In the genomic region with DNA sequence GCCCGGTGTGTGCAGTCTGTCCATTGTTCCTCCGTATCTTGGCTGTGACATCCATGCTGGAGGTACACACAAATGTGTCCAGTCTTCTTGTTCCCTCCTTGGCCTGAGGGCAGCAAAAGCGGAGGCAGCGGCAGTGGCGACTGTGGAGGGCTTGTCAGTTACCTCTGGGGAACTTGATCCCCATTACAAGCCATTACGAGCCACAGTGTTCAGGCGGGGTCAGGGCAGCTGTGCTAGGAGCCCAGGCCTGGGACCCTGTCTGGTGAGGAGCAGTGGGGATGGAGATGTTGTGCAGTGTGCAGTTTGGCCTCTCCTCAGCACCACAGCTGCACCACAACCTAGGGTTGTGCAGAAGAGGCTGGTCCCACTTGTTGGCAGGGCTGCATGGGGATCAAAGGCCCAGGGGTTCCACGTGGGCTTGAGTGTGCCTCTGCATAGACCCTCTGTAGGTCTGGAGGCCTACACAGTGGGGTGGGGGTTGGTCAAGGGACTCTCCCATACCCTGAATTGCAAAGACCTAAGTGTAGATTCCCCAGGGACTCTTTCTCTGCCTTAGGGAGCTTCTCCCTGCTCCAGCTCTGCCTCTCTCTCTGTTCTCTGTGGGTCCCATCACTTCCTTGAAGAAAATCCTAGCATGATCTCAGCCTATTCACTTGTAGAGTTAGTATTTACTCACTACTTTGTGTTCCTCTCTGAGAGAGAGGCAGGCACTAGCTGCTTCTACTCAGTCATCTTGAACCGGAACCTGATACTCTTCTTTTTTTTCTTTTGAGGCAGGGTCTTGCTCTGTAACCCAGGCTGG, we compare ENCODE assay signal across 3 cellular contexts.
TF ChIP-seq lines count a peak whose summit lies in the region.

No MANE protein-coding gene starts in this region.

TF ChIP-seq in SK-N-SH, 30 proteins besides CTCF, POLR2A, EP300 and RAD21 (continued from another document and continues in another):
- TF ChIP-seq, protein P1, sequence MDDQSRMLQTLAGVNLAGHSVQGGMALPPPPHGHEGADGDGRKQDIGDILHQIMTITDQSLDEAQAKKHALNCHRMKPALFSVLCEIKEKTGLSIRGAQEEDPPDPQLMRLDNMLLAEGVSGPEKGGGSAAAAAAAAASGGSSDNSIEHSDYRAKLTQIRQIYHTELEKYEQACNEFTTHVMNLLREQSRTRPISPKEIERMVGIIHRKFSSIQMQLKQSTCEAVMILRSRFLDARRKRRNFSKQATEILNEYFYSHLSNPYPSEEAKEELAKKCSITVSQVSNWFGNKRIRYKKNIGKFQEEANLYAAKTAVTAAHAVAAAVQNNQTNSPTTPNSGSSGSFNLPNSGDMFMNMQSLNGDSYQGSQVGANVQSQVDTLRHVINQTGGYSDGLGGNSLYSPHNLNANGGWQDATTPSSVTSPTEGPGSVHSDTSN (IDR thresholded peaks at IDR 0.05), result no peak
- TF ChIP-seq YY1 (IDR thresholded peaks at IDR 0.05; ENCODE audit: low read depth), result no peak
- no peak for TF ChIP-seq NRF1 (IDR thresholded peaks at IDR 0.05; ENCODE audit: low read depth, low read length)
- TF ChIP-seq ZBTB33 (IDR thresholded peaks at IDR 0.05; ENCODE audit: borderline replicate concordance, low read depth), result no peak
- TF ChIP-seq, protein P2, sequence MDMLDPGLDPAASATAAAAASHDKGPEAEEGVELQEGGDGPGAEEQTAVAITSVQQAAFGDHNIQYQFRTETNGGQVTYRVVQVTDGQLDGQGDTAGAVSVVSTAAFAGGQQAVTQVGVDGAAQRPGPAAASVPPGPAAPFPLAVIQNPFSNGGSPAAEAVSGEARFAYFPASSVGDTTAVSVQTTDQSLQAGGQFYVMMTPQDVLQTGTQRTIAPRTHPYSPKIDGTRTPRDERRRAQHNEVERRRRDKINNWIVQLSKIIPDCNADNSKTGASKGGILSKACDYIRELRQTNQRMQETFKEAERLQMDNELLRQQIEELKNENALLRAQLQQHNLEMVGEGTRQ (IDR thresholded peaks at IDR 0.05; ENCODE audit: borderline replicate concordance, low read depth, low read length), result no peak
- TF ChIP-seq, protein P3, sequence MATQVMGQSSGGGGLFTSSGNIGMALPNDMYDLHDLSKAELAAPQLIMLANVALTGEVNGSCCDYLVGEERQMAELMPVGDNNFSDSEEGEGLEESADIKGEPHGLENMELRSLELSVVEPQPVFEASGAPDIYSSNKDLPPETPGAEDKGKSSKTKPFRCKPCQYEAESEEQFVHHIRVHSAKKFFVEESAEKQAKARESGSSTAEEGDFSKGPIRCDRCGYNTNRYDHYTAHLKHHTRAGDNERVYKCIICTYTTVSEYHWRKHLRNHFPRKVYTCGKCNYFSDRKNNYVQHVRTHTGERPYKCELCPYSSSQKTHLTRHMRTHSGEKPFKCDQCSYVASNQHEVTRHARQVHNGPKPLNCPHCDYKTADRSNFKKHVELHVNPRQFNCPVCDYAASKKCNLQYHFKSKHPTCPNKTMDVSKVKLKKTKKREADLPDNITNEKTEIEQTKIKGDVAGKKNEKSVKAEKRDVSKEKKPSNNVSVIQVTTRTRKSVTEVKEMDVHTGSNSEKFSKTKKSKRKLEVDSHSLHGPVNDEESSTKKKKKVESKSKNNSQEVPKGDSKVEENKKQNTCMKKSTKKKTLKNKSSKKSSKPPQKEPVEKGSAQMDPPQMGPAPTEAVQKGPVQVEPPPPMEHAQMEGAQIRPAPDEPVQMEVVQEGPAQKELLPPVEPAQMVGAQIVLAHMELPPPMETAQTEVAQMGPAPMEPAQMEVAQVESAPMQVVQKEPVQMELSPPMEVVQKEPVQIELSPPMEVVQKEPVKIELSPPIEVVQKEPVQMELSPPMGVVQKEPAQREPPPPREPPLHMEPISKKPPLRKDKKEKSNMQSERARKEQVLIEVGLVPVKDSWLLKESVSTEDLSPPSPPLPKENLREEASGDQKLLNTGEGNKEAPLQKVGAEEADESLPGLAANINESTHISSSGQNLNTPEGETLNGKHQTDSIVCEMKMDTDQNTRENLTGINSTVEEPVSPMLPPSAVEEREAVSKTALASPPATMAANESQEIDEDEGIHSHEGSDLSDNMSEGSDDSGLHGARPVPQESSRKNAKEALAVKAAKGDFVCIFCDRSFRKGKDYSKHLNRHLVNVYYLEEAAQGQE (IDR thresholded peaks at IDR 0.05; ENCODE audit: low read depth, low read length), result no peak

TF ChIP-seq in SK-N-SH treated with all-trans-retinoic acid at 6 μM for 48 hours, 23 proteins besides CTCF, POLR2A, EP300 and RAD21 (continued from another document and continues in another):
- no peak for TF ChIP-seq TSHZ2 (CRISPR knock-in tag; IDR thresholded peaks at IDR 0.05)
- no peak for TF ChIP-seq ZFP3 (CRISPR knock-in tag; IDR thresholded peaks at IDR 0.05)
- TF ChIP-seq OSR1 (CRISPR knock-in tag; IDR thresholded peaks at IDR 0.05), result no peak
- TF ChIP-seq, protein P4, sequence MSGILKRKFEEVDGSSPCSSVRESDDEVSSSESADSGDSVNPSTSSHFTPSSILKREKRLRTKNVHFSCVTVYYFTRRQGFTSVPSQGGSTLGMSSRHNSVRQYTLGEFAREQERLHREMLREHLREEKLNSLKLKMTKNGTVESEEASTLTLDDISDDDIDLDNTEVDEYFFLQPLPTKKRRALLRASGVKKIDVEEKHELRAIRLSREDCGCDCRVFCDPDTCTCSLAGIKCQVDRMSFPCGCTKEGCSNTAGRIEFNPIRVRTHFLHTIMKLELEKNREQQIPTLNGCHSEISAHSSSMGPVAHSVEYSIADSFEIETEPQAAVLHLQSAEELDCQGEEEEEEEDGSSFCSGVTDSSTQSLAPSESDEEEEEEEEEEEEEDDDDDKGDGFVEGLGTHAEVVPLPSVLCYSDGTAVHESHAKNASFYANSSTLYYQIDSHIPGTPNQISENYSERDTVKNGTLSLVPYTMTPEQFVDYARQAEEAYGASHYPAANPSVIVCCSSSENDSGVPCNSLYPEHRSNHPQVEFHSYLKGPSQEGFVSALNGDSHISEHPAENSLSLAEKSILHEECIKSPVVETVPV (CRISPR knock-in tag; IDR thresholded peaks at IDR 0.05), result no peak
- TF ChIP-seq POU6F1 (CRISPR knock-in tag; IDR thresholded peaks at IDR 0.05; ENCODE audit: borderline replicate concordance, low read depth), result no peak
- TF ChIP-seq RARB (CRISPR knock-in tag; IDR thresholded peaks at IDR 0.05), result no peak
- no peak for TF ChIP-seq CREB5 (CRISPR knock-in tag; IDR thresholded peaks at IDR 0.05; ENCODE audit: low read depth)
- TF ChIP-seq ZFP30 (CRISPR knock-in tag; IDR thresholded peaks at IDR 0.05), result no peak
- no peak for TF ChIP-seq TOX (CRISPR knock-in tag; IDR thresholded peaks at IDR 0.05; ENCODE audit: borderline replicate concordance)

TF ChIP-seq in WTC11, 78 proteins besides CTCF, POLR2A, EP300 and RAD21 (continued from another document):
- TF ChIP-seq NFE2L1 (CRISPR knock-in tag; IDR thresholded peaks at IDR 0.05) (no peak), GTF2I (CRISPR knock-in tag; conservative IDR thresholded peaks at IDR 0.05) (no peak), ZNF317 (CRISPR knock-in tag; IDR thresholded peaks at IDR 0.05; ENCODE audit: borderline replicate concordance, low read depth) (no peak), PRRX2 (CRISPR knock-in tag; IDR thresholded peaks at IDR 0.05) (no peak), EMX1 (CRISPR knock-in tag; IDR thresholded peaks at IDR 0.05) (no peak), PREB (CRISPR knock-in tag; IDR thresholded peaks at IDR 0.05; ENCODE audit: borderline replicate concordance) (no peak), RELA (CRISPR knock-in tag; IDR thresholded peaks at IDR 0.05; ENCODE audit: borderline replicate concordance) (no peak), TCF7 (CRISPR knock-in tag; IDR thresholded peaks at IDR 0.05; ENCODE audit: low read depth) (no peak), ZNF263 (CRISPR knock-in tag; IDR thresholded peaks at IDR 0.05; ENCODE audit: low read depth) (no peak), NFATC4 (CRISPR knock-in tag; IDR thresholded peaks at IDR 0.05) (no peak), ZNF423 (CRISPR knock-in tag; IDR thresholded peaks at IDR 0.05) (no peak), ZNF532 (CRISPR knock-in tag; IDR thresholded peaks at IDR 0.05; ENCODE audit: borderline replicate concordance) (no peak), ATF1 (CRISPR knock-in tag; IDR thresholded peaks at IDR 0.05) (no peak), JUN (CRISPR knock-in tag; IDR thresholded peaks at IDR 0.05) (no peak)
- TF ChIP-seq, protein P5, sequence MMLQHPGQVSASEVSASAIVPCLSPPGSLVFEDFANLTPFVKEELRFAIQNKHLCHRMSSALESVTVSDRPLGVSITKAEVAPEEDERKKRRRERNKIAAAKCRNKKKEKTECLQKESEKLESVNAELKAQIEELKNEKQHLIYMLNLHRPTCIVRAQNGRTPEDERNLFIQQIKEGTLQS (CRISPR knock-in tag; conservative IDR thresholded peaks at IDR 0.05), result no peak
TF ChIP-seq in WTC11: peak in this region for 0.
